1 cellular context compared by ENCODE assay signal in the genomic region with DNA sequence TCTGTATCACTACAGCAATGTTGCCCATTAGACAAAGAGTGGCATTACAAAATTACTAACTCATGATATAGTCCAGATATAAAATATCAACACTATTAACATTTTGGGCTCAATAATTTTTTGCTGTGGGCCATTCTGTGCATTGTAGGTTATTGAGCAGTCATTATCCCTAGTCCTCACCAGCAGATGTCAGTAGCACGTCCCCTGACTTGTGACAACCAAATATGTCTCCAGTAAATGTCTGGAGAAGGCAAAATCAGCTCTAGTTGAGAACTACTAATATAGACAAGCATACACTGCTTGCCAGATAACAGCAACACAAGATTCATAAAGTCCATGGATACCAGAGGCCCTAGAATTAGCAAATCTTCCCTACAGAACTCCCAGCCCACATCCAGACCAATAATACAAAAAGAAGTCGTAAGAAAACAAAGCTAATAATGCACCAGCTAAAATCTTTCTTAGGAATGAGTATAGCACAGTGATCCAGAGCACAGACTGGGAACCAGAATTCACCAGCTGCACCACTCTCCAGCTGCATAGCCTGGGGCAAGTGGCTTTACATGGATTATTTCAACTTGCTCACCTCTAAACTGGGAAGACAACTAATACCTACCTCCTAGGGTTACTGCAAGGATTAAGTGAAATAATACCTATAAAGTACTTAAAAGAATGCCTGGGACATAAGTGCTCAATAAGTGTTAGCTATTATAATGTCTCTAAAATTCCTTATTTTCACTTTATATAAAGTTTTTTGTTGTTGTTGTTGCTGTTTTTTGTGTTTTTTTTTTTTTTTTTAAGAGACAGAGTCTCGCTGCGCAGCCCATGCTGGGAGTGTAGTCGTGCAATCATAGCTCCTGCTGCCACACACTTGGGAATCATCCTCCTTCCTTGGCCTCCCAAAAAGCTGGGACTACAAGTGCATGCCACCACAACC.
TF ChIP-seq lines count a peak whose summit lies in the region.

No MANE protein-coding gene starts in this region.

TF ChIP-seq in K562, 482 proteins besides CTCF, POLR2A, EP300 and RAD21 (continued from another document):
- TF ChIP-seq NBN (IDR thresholded peaks at IDR 0.05; ENCODE audit: low read depth) (no peak), NCOA1 (IDR thresholded peaks at IDR 0.05; ENCODE audit: low read depth) (no peak), ZNF143 (CRISPR knock-in tag; IDR thresholded peaks at IDR 0.05) (no peak), TEAD4 (IDR thresholded peaks at IDR 0.05; ENCODE audit: low read length) (no peak), TEAD4 (CRISPR knock-in tag; IDR thresholded peaks at IDR 0.05; ENCODE audit: borderline replicate concordance) (no peak), ZNF764 (CRISPR knock-in tag; IDR thresholded peaks at IDR 0.05; ENCODE audit: low read depth) (peak; percentile 59; the same call in 1 of the 2 replicates), PCBP2 (IDR thresholded peaks at IDR 0.05; ENCODE audit: low read depth, low read length, poor library complexity, severe bottlenecking) (no peak), ARID2 (IDR thresholded peaks at IDR 0.05) (no peak), ATF1 (CRISPR knock-in tag; IDR thresholded peaks at IDR 0.05) (no peak), ATF1 (tag; IDR thresholded peaks at IDR 0.05) (no peak), KLF16 (IDR thresholded peaks at IDR 0.05) (0 out of 2 replicates have a peak, but pooled peaks have one; percentile 36), ZNF324 (CRISPR knock-in tag; IDR thresholded peaks at IDR 0.05) (no peak), ZNF3 (CRISPR knock-in tag; IDR thresholded peaks at IDR 0.05) (no peak), ELF1 (tag; IDR thresholded peaks at IDR 0.05) (no peak), DDX20 (tag; IDR thresholded peaks at IDR 0.05; ENCODE audit: low read depth) (no peak)
- TF ChIP-seq, protein P1, sequence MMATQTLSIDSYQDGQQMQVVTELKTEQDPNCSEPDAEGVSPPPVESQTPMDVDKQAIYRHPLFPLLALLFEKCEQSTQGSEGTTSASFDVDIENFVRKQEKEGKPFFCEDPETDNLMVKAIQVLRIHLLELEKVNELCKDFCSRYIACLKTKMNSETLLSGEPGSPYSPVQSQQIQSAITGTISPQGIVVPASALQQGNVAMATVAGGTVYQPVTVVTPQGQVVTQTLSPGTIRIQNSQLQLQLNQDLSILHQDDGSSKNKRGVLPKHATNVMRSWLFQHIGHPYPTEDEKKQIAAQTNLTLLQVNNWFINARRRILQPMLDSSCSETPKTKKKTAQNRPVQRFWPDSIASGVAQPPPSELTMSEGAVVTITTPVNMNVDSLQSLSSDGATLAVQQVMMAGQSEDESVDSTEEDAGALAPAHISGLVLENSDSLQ (IDR thresholded peaks at IDR 0.05), result peak; percentile 25; the same call in 1 of the 2 replicates
- TF ChIP-seq, protein P2, sequence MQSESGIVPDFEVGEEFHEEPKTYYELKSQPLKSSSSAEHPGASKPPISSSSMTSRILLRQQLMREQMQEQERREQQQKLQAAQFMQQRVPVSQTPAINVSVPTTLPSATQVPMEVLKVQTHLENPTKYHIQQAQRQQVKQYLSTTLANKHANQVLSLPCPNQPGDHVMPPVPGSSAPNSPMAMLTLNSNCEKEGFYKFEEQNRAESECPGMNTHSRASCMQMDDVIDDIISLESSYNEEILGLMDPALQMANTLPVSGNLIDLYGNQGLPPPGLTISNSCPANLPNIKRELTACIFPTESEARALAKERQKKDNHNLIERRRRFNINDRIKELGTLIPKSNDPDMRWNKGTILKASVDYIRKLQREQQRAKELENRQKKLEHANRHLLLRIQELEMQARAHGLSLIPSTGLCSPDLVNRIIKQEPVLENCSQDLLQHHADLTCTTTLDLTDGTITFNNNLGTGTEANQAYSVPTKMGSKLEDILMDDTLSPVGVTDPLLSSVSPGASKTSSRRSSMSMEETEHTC (IDR thresholded peaks at IDR 0.05), result no peak
- TF ChIP-seq, protein P3, sequence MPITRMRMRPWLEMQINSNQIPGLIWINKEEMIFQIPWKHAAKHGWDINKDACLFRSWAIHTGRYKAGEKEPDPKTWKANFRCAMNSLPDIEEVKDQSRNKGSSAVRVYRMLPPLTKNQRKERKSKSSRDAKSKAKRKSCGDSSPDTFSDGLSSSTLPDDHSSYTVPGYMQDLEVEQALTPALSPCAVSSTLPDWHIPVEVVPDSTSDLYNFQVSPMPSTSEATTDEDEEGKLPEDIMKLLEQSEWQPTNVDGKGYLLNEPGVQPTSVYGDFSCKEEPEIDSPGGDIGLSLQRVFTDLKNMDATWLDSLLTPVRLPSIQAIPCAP (CRISPR knock-in tag; IDR thresholded peaks at IDR 0.05; ENCODE audit: borderline replicate concordance), result no peak
- TF ChIP-seq, protein P4, sequence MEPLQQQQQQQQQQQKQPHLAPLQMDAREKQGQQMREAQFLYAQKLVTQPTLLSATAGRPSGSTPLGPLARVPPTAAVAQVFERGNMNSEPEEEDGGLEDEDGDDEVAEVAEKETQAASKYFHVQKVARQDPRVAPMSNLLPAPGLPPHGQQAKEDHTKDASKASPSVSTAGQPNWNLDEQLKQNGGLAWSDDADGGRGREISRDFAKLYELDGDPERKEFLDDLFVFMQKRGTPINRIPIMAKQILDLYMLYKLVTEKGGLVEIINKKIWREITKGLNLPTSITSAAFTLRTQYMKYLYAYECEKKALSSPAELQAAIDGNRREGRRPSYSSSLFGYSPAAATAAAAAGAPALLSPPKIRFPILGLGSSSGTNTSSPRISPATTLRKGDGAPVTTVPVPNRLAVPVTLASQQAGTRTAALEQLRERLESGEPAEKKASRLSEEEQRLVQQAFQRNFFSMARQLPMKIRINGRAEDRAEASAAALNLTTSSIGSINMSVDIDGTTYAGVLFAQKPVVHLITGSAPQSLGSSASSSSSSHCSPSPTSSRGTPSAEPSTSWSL (CRISPR knock-in tag; IDR thresholded peaks at IDR 0.05; ENCODE audit: borderline replicate concordance), result no peak
- TF ChIP-seq, protein P5, sequence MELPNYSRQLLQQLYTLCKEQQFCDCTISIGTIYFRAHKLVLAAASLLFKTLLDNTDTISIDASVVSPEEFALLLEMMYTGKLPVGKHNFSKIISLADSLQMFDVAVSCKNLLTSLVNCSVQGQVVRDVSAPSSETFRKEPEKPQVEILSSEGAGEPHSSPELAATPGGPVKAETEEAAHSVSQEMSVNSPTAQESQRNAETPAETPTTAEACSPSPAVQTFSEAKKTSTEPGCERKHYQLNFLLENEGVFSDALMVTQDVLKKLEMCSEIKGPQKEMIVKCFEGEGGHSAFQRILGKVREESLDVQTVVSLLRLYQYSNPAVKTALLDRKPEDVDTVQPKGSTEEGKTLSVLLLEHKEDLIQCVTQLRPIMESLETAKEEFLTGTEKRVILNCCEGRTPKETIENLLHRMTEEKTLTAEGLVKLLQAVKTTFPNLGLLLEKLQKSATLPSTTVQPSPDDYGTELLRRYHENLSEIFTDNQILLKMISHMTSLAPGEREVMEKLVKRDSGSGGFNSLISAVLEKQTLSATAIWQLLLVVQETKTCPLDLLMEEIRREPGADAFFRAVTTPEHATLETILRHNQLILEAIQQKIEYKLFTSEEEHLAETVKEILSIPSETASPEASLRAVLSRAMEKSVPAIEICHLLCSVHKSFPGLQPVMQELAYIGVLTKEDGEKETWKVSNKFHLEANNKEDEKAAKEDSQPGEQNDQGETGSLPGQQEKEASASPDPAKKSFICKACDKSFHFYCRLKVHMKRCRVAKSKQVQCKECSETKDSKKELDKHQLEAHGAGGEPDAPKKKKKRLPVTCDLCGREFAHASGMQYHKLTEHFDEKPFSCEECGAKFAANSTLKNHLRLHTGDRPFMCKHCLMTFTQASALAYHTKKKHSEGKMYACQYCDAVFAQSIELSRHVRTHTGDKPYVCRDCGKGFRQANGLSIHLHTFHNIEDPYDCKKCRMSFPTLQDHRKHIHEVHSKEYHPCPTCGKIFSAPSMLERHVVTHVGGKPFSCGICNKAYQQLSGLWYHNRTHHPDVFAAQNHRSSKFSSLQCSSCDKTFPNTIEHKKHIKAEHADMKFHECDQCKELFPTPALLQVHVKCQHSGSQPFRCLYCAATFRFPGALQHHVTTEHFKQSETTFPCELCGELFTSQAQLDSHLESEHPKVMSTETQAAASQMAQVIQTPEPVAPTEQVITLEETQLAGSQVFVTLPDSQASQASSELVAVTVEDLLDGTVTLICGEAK (IDR thresholded peaks at IDR 0.05), result peak; percentile 84
- TF ChIP-seq, protein P5 (CRISPR knock-in tag; IDR thresholded peaks at IDR 0.05), result peak; percentile 62; the same call in 1 of the 2 replicates
TF ChIP-seq in K562: peak in this region for 5.
